In genomic region chr10:123240250-123240649, GRCh38 we compare ENCODE assay signal across 23 cellular contexts.
DNase-seq lines count a peak whose midpoint lies in the region; ATAC-seq and TF ChIP-seq lines count a peak whose summit lies in the region.
"Had no signal": no experiment of that assay in that cellular context is flagged by ENCODE, and none has a peak within 500 bp of the region (broad histone marks: within the 10 kb centered on the region; RNA-seq: fewer than 3 reads in every experiment).

No MANE protein-coding gene starts in this region.

- CTCF ChIA-PET in activated naive CD4-positive, alpha-beta T cell treated with anti-CD3 and anti-CD28 coated beads, Interleukin-2, amount 10 ng/mL, durations not matched to agents 7 days and 5 days (lab: Charles Lee), result interaction anchor here (0.9 kb wide), 1 partner anchor 10 kb away, joined by 3 read pairs; no protein-coding TSS in a partner anchor
- CTCF ChIA-PET in CD4-positive, alpha-beta T cell (lab: Charles Lee), result no interaction called here

- H3K27me3 ChIP-seq in CD4-positive, alpha-beta T cell (ENCODE audit: control insufficient read depth, insufficient read depth, low read length), result no peaks in the 10 kb centered on the region
- H3K27me3 ChIP-seq: BE2C, SJSA1 had no signal

- no peaks in the 10 kb centered on the region for H3K27me3 Mint-ChIP-seq in activated naive CD4-positive, alpha-beta T cell treated with anti-CD3 and anti-CD28 coated beads, Interleukin-2, amount 10 ng/mL, durations not matched to agents 7 days and 5 days
- H3K27me3 Mint-ChIP-seq in CD4-positive, alpha-beta T cell, result no peaks in the 10 kb centered on the region
- H3K27me3 Mint-ChIP-seq in T-helper 17 cell (no peaks in the 10 kb centered on the region), memory B cell (no peaks in the 10 kb centered on the region)

- ATAC-seq in CD4-positive, alpha-beta T cell (ENCODE audit: poor library complexity), result no peak
- no peak for ATAC-seq in T-helper 17 cell
- no peak for ATAC-seq in memory B cell (ENCODE audit: low read depth)
- ATAC-seq: HCT116 had no signal

- intact Hi-C loops in CD4-positive, alpha-beta T cell (cut with DNase I, micrococcal nuclease), result loop anchor here in 1 of 2 experiments (5.0 kb wide), 1 partner anchor 83 kb away; no protein-coding TSS in a partner anchor

- no peak for TF ChIP-seq CTCF in CD4-positive, alpha-beta T cell (IDR thresholded peaks at IDR 0.05)

- peaks cover 6% of the 10 kb centered on the region for H3K36me3 Mint-ChIP-seq in activated naive CD4-positive, alpha-beta T cell treated with anti-CD3 and anti-CD28 coated beads, Interleukin-2, amount 10 ng/mL, durations not matched to agents 7 days and 5 days
- H3K36me3 Mint-ChIP-seq in CD4-positive, alpha-beta T cell (ENCODE audit: low read depth), result peaks cover 21% of the 10 kb centered on the region
- H3K36me3 Mint-ChIP-seq in T-helper 17 cell (ENCODE audit: low read depth) (peaks cover 3% of the 10 kb centered on the region), memory B cell (peaks cover 12% of the 10 kb centered on the region)

- H3K9me3 Mint-ChIP-seq in activated naive CD4-positive, alpha-beta T cell treated with anti-CD3 and anti-CD28 coated beads, Interleukin-2, amount 10 ng/mL, durations not matched to agents 7 days and 5 days, result peaks cover 7% of the 10 kb centered on the region
- H3K9me3 Mint-ChIP-seq in CD4-positive, alpha-beta T cell, result peaks cover 6% of the 10 kb centered on the region
- H3K9me3 Mint-ChIP-seq in memory B cell, result peaks cover 6% of the 10 kb centered on the region

- POLR2A ChIA-PET in CD4-positive, alpha-beta T cell (lab: Charles Lee), result interaction anchor here (2.5 kb wide), 1 partner anchor 85 kb away, joined by 80 read pairs; the partner anchor contains the start of gene BUB3

- DNase-seq in activated naive CD4-positive, alpha-beta T cell treated with anti-CD3 and anti-CD28 coated beads, Interleukin-2, amount 10 ng/mL, durations not matched to agents 7 days and 5 days, result no peak
- no peak for DNase-seq in activated naive CD4-positive, alpha-beta T cell (lab: John Stamatoyannopoulos, UW)
- no peak for DNase-seq in CD4-positive, alpha-beta T cell
- DNase-seq in T-helper 17 cell (no peak), memory B cell (ENCODE audit: low spot score in 2 of 2) (no peak), NCI-H187 (lab: John Stamatoyannopoulos, UW) (no peak), NCI-H82 (lab: John Stamatoyannopoulos, UW) (no peak), GOT3 (lab: John Stamatoyannopoulos, UW) (no peak)
- DNase-seq: 8988T, ACHN, BE2C, Calu3, DMS79 treated with DMSO at 0.1 percent for 48 hours, Karpas-422, NCI-H1105, NCI-H146, NCI-H2029 treated with DMSO at 0.1 percent for 48 hours, NCI-H2227 treated with DMSO at 0.1 percent for 48 hours, NCI-H526 treated with DMSO at 0.1 percent for 48 hours, Right ventricle myocardium superior, RPMI8226 had no signal

- peaks cover 35% of the 10 kb centered on the region for H3K4me1 Mint-ChIP-seq in activated naive CD4-positive, alpha-beta T cell treated with anti-CD3 and anti-CD28 coated beads, Interleukin-2, amount 10 ng/mL, durations not matched to agents 7 days and 5 days
- peaks cover 36% of the 10 kb centered on the region for H3K4me1 Mint-ChIP-seq in CD4-positive, alpha-beta T cell (ENCODE audit: low read depth)
- H3K4me1 Mint-ChIP-seq in T-helper 17 cell (peaks cover 22% of the 10 kb centered on the region), memory B cell (peaks cover 13% of the 10 kb centered on the region)

- no peak overlapping the region for H3K27ac ChIP-seq in CD4-positive, alpha-beta T cell (ENCODE audit: low read depth, low read length)
- H3K27ac ChIP-seq: SJSA1 had no signal

- H3K27ac Mint-ChIP-seq in activated naive CD4-positive, alpha-beta T cell treated with anti-CD3 and anti-CD28 coated beads, Interleukin-2, amount 10 ng/mL, durations not matched to agents 7 days and 5 days, result peak overlapping the region; percentile 52
- peak overlapping the region; percentile 94 for H3K27ac Mint-ChIP-seq in CD4-positive, alpha-beta T cell
- peak overlapping the region; percentile 95 for H3K27ac Mint-ChIP-seq in T-helper 17 cell
- H3K27ac Mint-ChIP-seq in memory B cell, result peak overlapping the region; percentile 94

- H3K4me3 Mint-ChIP-seq in activated naive CD4-positive, alpha-beta T cell treated with anti-CD3 and anti-CD28 coated beads, Interleukin-2, amount 10 ng/mL, durations not matched to agents 7 days and 5 days, result no peak overlapping the region
- H3K4me3 Mint-ChIP-seq in CD4-positive, alpha-beta T cell, result no peak overlapping the region
- H3K4me3 Mint-ChIP-seq in T-helper 17 cell (no peak overlapping the region), memory B cell (no peak overlapping the region)

- no peaks in the 10 kb centered on the region for H3K9me3 ChIP-seq in CD4-positive, alpha-beta T cell (ENCODE audit: control insufficient read depth, low read length)
- H3K9me3 ChIP-seq in T-helper 17 cell (ENCODE audit: control insufficient read depth, low read length, poor library complexity, severe bottlenecking), result no peaks in the 10 kb centered on the region
- H3K9me3 ChIP-seq: BE2C, SJSA1 had no signal
